In the genomic region with DNA sequence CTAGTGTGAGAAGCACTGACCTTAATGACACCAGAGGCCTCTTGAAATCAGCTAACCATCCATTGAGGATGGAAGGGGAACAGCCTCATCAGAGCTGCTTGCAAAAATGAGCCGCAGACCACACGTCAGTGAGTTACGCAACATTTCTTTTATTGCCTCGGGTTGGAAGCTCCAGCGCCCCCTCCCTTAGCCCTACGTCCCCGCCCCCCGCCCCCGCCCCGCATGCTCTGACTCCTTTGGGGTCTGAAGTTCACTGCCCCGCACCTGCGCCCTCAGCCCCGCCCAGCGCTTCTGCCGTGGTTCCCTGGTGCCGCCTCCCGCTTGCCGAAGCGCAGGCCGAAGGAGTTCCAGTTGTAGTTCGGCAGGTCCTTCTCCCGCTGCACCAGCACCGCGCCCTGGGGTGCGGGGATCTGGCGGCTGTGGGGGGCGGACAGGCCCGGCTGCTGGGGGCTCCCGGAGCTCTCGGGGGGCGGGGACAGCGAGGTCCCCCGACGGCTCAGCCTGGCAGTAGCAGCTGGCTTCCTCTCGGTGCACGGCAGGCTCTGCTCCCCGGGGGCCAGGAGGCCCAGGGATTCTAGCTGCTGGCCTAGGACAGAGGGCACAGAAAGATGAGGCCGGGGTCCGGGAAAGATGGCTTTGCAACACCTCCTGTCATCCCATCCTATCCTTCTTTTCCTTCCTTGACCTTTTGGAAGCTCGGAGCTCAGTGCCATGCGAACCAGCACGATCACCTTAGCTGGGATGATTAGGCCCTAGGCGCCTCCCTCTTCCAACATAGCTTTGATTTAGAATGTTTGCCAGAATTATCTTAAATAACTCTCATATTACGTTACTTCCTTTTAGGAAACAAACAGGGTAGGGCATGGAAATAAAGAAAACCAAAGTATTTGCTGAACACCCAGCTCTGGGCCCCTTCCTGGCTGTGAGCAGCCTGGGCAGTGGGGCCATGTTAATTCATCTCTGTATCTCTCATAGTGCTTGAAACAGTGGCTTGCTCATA, we compare ENCODE assay signal across 8 cellular contexts. TPM values are rescaled to one million over a fixed set of nuclear protein-coding genes. Genes with fewer than 3 reads are reported as not detected.
DNase-seq lines count a peak whose midpoint lies in the region; ATAC-seq and TF ChIP-seq lines count a peak whose summit lies in the region.

No MANE protein-coding gene starts in this region.

- no peaks in the 10 kb centered on the region for H3K9me2 ChIP-seq in PC-3 (replicated peaks; ENCODE audit: low read length)

- H3K9me3 Mint-ChIP-seq in activated CD4-positive, alpha-beta memory T cell treated with anti-CD3 and anti-CD28 coated beads for 36 hours, result no peaks in the 10 kb centered on the region
- peaks cover 6% of the 10 kb centered on the region for H3K9me3 Mint-ChIP-seq in activated CD4-positive, alpha-beta memory T cell treated with anti-CD3 and anti-CD28 coated beads, Interleukin-2, amount 10 ng/mL, durations not matched to agents 7 days and 5 days

- H3K9ac ChIP-seq in PC-3 (ENCODE audit: low read length), result peak overlapping the region; percentile 28; the same call in 1 of the 2 replicates

- H3K27ac ChIP-seq in PC-3 (ENCODE audit: low read length), result peak overlapping the region; percentile 64
- no peak overlapping the region for H3K27ac ChIP-seq in psoas muscle

- H3K4me1 Mint-ChIP-seq in activated CD4-positive, alpha-beta memory T cell treated with anti-CD3 and anti-CD28 coated beads for 36 hours (ENCODE audit: low read depth), result peaks cover 13% of the 10 kb centered on the region
- peaks cover 15% of the 10 kb centered on the region for H3K4me1 Mint-ChIP-seq in activated CD4-positive, alpha-beta memory T cell treated with anti-CD3 and anti-CD28 coated beads, Interleukin-2, amount 10 ng/mL, durations not matched to agents 7 days and 5 days

- no peaks in the 10 kb centered on the region for H3K27me3 ChIP-seq in PC-3 (ENCODE audit: low read length)
- H3K27me3 ChIP-seq in psoas muscle (ENCODE audit: insufficient read depth in 3 of 3, low read length in 2 of 3), result peaks cover 0 to 5% (median 1%) of the 10 kb centered on the region in 3 donors

- no peaks in the 10 kb centered on the region for H3K36me3 Mint-ChIP-seq in activated CD4-positive, alpha-beta memory T cell treated with anti-CD3 and anti-CD28 coated beads for 36 hours
- H3K36me3 Mint-ChIP-seq in activated CD4-positive, alpha-beta memory T cell treated with anti-CD3 and anti-CD28 coated beads, Interleukin-2, amount 10 ng/mL, durations not matched to agents 7 days and 5 days (ENCODE audit: low read depth), result no peaks in the 10 kb centered on the region

- peak; percentile 36 for DNase-seq in activated CD4-positive, alpha-beta memory T cell treated with anti-CD3 and anti-CD28 coated beads for 36 hours
- no peak for DNase-seq in activated CD4-positive, alpha-beta memory T cell treated with anti-CD3 and anti-CD28 coated beads, Interleukin-2, amount 10 ng/mL, durations not matched to agents 7 days and 5 days
- DNase-seq in PC-3, result peak; percentile 68
- peak; percentile 64 for DNase-seq in fibroblast of pulmonary artery (ENCODE audit: low read depth)
- peak in 1 of 2 donors; percentile 57 for DNase-seq in psoas muscle
- DNase-seq in HPDE6-E6E7 (ENCODE audit: extremely low spot score), result no peak
- no peak for DNase-seq in amniotic stem cell (lab: John Stamatoyannopoulos, UW)

- peaks cover 44% of the 10 kb centered on the region for H3K27me3 Mint-ChIP-seq in activated CD4-positive, alpha-beta memory T cell treated with anti-CD3 and anti-CD28 coated beads for 36 hours
- peaks cover 51% of the 10 kb centered on the region for H3K27me3 Mint-ChIP-seq in activated CD4-positive, alpha-beta memory T cell treated with anti-CD3 and anti-CD28 coated beads, Interleukin-2, amount 10 ng/mL, durations not matched to agents 7 days and 5 days

- H3K4me3 Mint-ChIP-seq in activated CD4-positive, alpha-beta memory T cell treated with anti-CD3 and anti-CD28 coated beads for 36 hours, result no peak overlapping the region
- no peak overlapping the region for H3K4me3 Mint-ChIP-seq in activated CD4-positive, alpha-beta memory T cell treated with anti-CD3 and anti-CD28 coated beads, Interleukin-2, amount 10 ng/mL, durations not matched to agents 7 days and 5 days

- H3K4me3 ChIP-seq in PC-3 (ENCODE audit: low read length) (peak overlapping the region; percentile 35; the same call in 1 of the 2 replicates), fibroblast of pulmonary artery (replicated peaks; ENCODE audit: low read depth, low read length) (no peak overlapping the region), psoas muscle (peak overlapping the region; percentile 39)

- intact Hi-C loops in activated CD4-positive, alpha-beta memory T cell treated with anti-CD3 and anti-CD28 coated beads for 36 hours (cut with micrococcal nuclease), result no loop called here
- intact Hi-C loops in PC-3 (cut with micrococcal nuclease), result loop anchor here (2.0 kb wide), 1 partner anchor 16 kb away; no protein-coding TSS in a partner anchor
- intact Hi-C loops in psoas muscle (cut with DNase I), result no loop called here

- CTCF ChIA-PET in activated CD4-positive, alpha-beta memory T cell treated with anti-CD3 and anti-CD28 coated beads for 36 hours (lab: Charles Lee), result interaction anchor here (0.6 to 6.9 kb wide), 6 partner anchors 16 to 601 kb away, joined by 3 to 45 read pairs (median 6); no protein-coding TSS in a partner anchor
- CTCF ChIA-PET in activated CD4-positive, alpha-beta memory T cell treated with anti-CD3 and anti-CD28 coated beads, Interleukin-2, amount 10 ng/mL, durations not matched to agents 7 days and 5 days (lab: Charles Lee), result interaction anchor here (1.3 kb wide), 1 partner anchor 16 kb away, joined by 8 read pairs; no protein-coding TSS in a partner anchor
- CTCF ChIA-PET in PC-3 (lab: Charles Lee), result interaction anchor here (0.5 to 1.9 kb wide), 5 partner anchors 16 to 28 kb away, joined by 3 to 5 read pairs (median 4); no protein-coding TSS in a partner anchor

- POLR2A ChIA-PET in activated CD4-positive, alpha-beta memory T cell treated with anti-CD3 and anti-CD28 coated beads for 36 hours (lab: Charles Lee), result interaction anchor here (0.6 kb wide), 1 partner anchor 1754 kb away, joined by 3 read pairs; no protein-coding TSS in a partner anchor
- POLR2A ChIA-PET in activated CD4-positive, alpha-beta memory T cell treated with anti-CD3 and anti-CD28 coated beads, Interleukin-2, amount 10 ng/mL, durations not matched to agents 7 days and 5 days (lab: Charles Lee), result no interaction called here
- POLR2A ChIA-PET in PC-3 (lab: Charles Lee; ENCODE audit: unreplicated experiment), result interaction anchor here (0.5 kb wide), 1 partner anchor 34 kb away, joined by 3 read pairs; no protein-coding TSS in a partner anchor

- 27 to 32% (median 31%) methylated on average over 24 to 44 of the region's 44 CpGs for WGBS in psoas muscle, 3 donors

- H4K20me1 ChIP-seq in PC-3 (ENCODE audit: low read length), result no peaks in the 10 kb centered on the region

- no peaks in the 10 kb centered on the region for H3K79me2 ChIP-seq in PC-3 (ENCODE audit: low read length)

- TF ChIP-seq CTCF in PC-3 (conservative IDR thresholded peaks at IDR 0.05; ENCODE audit: low read depth, low read length) (no peak), fibroblast of pulmonary artery (IDR thresholded peaks at IDR 0.05; ENCODE audit: low read length, missing control alignments) (no peak), psoas muscle (IDR thresholded peaks at IDR 0.05) (no peak)

- no peak overlapping the region for H3K27ac Mint-ChIP-seq in activated CD4-positive, alpha-beta memory T cell treated with anti-CD3 and anti-CD28 coated beads for 36 hours
- H3K27ac Mint-ChIP-seq in activated CD4-positive, alpha-beta memory T cell treated with anti-CD3 and anti-CD28 coated beads, Interleukin-2, amount 10 ng/mL, durations not matched to agents 7 days and 5 days, result no peak overlapping the region

- H3K4me1 ChIP-seq in PC-3 (ENCODE audit: insufficient read depth, low read length), result peaks cover 27% of the 10 kb centered on the region
- H3K4me1 ChIP-seq in psoas muscle, result peaks cover 20% of the 10 kb centered on the region

- peak overlapping the region; percentile 57 for H3K4me2 ChIP-seq in PC-3 (ENCODE audit: low read length)

- TSS peak; percentile 50 for BruUV-seq in PC-3 (replicated peaks; lab: Mats Ljungman, UMichigan)

- peak; percentile 56 for ATAC-seq in PC-3
- ATAC-seq in psoas muscle, result peak; percentile 26 to 50 (median 30)
- ATAC-seq in GM19328 (IDR thresholded peaks at IDR 0.05; ENCODE audit: unreplicated experiment), result no peak

- H3K9me3 ChIP-seq in PC-3 (ENCODE audit: low read length) (no peaks in the 10 kb centered on the region), psoas muscle (no peaks in the 10 kb centered on the region)

- peak overlapping the region; percentile 69 for H2AFZ ChIP-seq in PC-3 (ENCODE audit: low read length)

- no peaks in the 10 kb centered on the region for H3K36me3 ChIP-seq in PC-3 (ENCODE audit: low read depth, low read length)
- no peaks in the 10 kb centered on the region for H3K36me3 ChIP-seq in psoas muscle (ENCODE audit: insufficient read depth in 1 of 2, low read depth in 1 of 2)

- no peaks in the 10 kb centered on the region for H3F3A ChIP-seq in PC-3 (ENCODE audit: low read length, unreplicated experiment)

RNA-seq across cellular contexts. Expression of gene KISS1, which starts 5.8 kb away (rescaled TPM):
- not detected for total RNA-seq in activated CD4-positive, alpha-beta memory T cell treated with anti-CD3 and anti-CD28 coated beads for 36 hours
- total RNA-seq in activated CD4-positive, alpha-beta memory T cell treated with anti-CD3 and anti-CD28 coated beads, Interleukin-2, amount 10 ng/mL, durations not matched to agents 7 days and 5 days, result not detected
- 6.0 and 12.3 TPM in 2 replicates for total RNA-seq in PC-3 (2014; rRNA removed)
- total RNA-seq in psoas muscle, result not detected
- polyA plus RNA-seq in psoas muscle, result under 1 TPM in 1 of 3 donors, not detected in 2; 0.18 TPM

RNA-seq across cellular contexts. Expression of gene GOLT1A, which starts 23.3 kb away (rescaled TPM):
- under 1 TPM in 1 of 2 experiments, not detected in 1; 0.27 TPM for total RNA-seq in activated CD4-positive, alpha-beta memory T cell treated with anti-CD3 and anti-CD28 coated beads for 36 hours
- not detected for total RNA-seq in activated CD4-positive, alpha-beta memory T cell treated with anti-CD3 and anti-CD28 coated beads, Interleukin-2, amount 10 ng/mL, durations not matched to agents 7 days and 5 days
- total RNA-seq in PC-3 (2014; rRNA removed), result 4.9 and 13.3 TPM in 2 replicates
- not detected for total RNA-seq in psoas muscle
- polyA plus RNA-seq in psoas muscle, result 1 to 10 TPM in 1 of 3 donors, under 1 TPM in 2; 0.30 to 7.1 (median 0.37) TPM

RNA-seq across cellular contexts. Expression of gene REN, which starts 24.4 kb away (rescaled TPM):
- not detected for total RNA-seq in activated CD4-positive, alpha-beta memory T cell treated with anti-CD3 and anti-CD28 coated beads for 36 hours
- not detected for total RNA-seq in activated CD4-positive, alpha-beta memory T cell treated with anti-CD3 and anti-CD28 coated beads, Interleukin-2, amount 10 ng/mL, durations not matched to agents 7 days and 5 days
- total RNA-seq in PC-3 (2014; rRNA removed) (2.7 and 3.1 TPM in 2 replicates), psoas muscle (not detected)
- polyA plus RNA-seq in psoas muscle, result not detected

RNA-seq across cellular contexts. Expression of gene ETNK2, which starts 38.7 kb away (rescaled TPM):
- 1 to 10 TPM; 1.6 to 1.9 TPM for total RNA-seq in activated CD4-positive, alpha-beta memory T cell treated with anti-CD3 and anti-CD28 coated beads for 36 hours
- total RNA-seq in activated CD4-positive, alpha-beta memory T cell treated with anti-CD3 and anti-CD28 coated beads, Interleukin-2, amount 10 ng/mL, durations not matched to agents 7 days and 5 days, result under 1 TPM; 0.08 to 0.18 TPM
- 24.5 and 37.1 TPM in 2 replicates for total RNA-seq in PC-3 (2014; rRNA removed)
- 1 to 10 TPM in 2 of 4 donors, under 1 TPM in 2; 0.88 to 1.7 (median 1.0) TPM for total RNA-seq in psoas muscle
- polyA plus RNA-seq in psoas muscle, result 1 to 10 TPM in 2 of 3 donors, under 1 TPM in 1; 0.62 to 1.7 (median 1.3) TPM

Comparison
In these comparisons a context has a peak if more than half of its experiments do, and no peak if none do; other contexts are left out.
1. DNase-seq: peak in activated CD4-positive, alpha-beta memory T cell treated with anti-CD3 and anti-CD28 coated beads for 36 hours (single experiment), PC-3 (single experiment) and fibroblast of pulmonary artery (single experiment); none in activated CD4-positive, alpha-beta memory T cell treated with anti-CD3 and anti-CD28 coated beads, Interleukin-2, amount 10 ng/mL, durations not matched to agents 7 days and 5 days (single experiment), HPDE6-E6E7 (single experiment) and amniotic stem cell (single experiment).